In the genomic region with DNA sequence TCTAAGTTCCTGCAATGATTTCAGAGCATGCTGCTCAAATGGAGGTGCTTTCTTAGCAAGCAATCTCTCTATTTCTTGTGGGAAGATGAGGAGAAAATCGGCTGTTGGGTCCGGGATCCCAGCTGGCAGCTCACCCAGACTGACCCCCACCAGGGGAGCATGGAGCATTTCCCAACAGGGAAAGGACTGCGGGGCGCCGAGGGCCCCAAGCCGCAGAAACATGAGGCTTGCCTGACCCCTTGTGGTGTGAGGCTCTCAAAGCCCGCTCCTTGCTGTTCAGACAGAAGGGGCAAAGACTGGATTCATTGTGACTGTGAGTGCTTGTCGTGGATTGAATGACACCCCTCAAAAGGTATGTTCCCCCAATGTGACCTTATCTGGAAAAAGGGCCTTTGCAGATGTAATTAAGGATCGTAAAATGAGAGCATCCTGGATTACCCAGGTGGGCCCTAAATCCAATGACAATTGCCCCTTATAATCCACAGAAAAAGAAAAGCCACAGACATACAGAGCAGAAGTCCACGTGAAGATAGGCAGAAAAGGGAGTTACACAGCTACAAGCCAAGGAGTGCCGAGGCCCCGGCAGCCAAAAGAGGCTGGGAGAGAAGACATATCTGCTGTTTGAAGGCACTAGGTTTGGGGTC, we compare ENCODE assay signal across 8 cellular contexts.
DNase-seq lines count a peak whose midpoint lies in the region; ATAC-seq and TF ChIP-seq lines count a peak whose summit lies in the region.

No MANE protein-coding gene starts in this region.

- H3K4me2 ChIP-seq in mesenchymal stem cell (ENCODE audit: low read length, poor library complexity, severe bottlenecking), result peak overlapping the region; percentile 33

- no peaks in the 10 kb centered on the region for H3K9me3 ChIP-seq in mesenchymal stem cell (ENCODE audit: control insufficient read depth, low read length)

- H2BK12ac ChIP-seq in mesenchymal stem cell (ENCODE audit: low read length in 2 of 2), result no peak overlapping the region

- no peak overlapping the region for H2BK120ac ChIP-seq in mesenchymal stem cell (ENCODE audit: low read depth, low read length)

- H3K27me3 ChIP-seq in mesenchymal stem cell (ENCODE audit: control insufficient read depth in 1 of 2, insufficient read depth in 1 of 2, low read length in 2 of 2), result peaks cover 10 to 49% of the 10 kb centered on the region in 2 experiments

- WGBS in mesenchymal stem cell, result 20% methylated on average over 12 of the region's 12 CpGs

- no peak overlapping the region for H2AFZ ChIP-seq in mesenchymal stem cell (ENCODE audit: low read depth, low read length)

- ATAC-seq in HG02970 (IDR thresholded peaks at IDR 0.05; ENCODE audit: low FRiP score, unreplicated experiment) (no peak), GM21528 (IDR thresholded peaks at IDR 0.05; ENCODE audit: low FRiP score, unreplicated experiment) (no peak), GM21825 (IDR thresholded peaks at IDR 0.05; ENCODE audit: unreplicated experiment) (no peak)

- H2AK5ac ChIP-seq in mesenchymal stem cell (ENCODE audit: low read length, severe bottlenecking), result no peak overlapping the region

- no peaks in the 10 kb centered on the region for H3K36me3 ChIP-seq in mesenchymal stem cell (ENCODE audit: control insufficient read depth in 1 of 2, insufficient read depth in 2 of 2, low read depth in 1 of 2, low read length in 2 of 2)

- H2BK15ac ChIP-seq in mesenchymal stem cell (ENCODE audit: low read depth, poor library complexity, severe bottlenecking), result no peak overlapping the region

- H3K14ac ChIP-seq in mesenchymal stem cell (ENCODE audit: low read length in 2 of 2), result no peak overlapping the region

- no peak overlapping the region for H3K4ac ChIP-seq in mesenchymal stem cell (ENCODE audit: low read depth in 1 of 2, low read length in 2 of 2)

- no peak overlapping the region for H4K8ac ChIP-seq in mesenchymal stem cell (ENCODE audit: low read length)

- H2BK5ac ChIP-seq in mesenchymal stem cell (ENCODE audit: low read depth, low read length, poor library complexity, severe bottlenecking), result no peak overlapping the region

- no peak overlapping the region for H3K27ac ChIP-seq in mesenchymal stem cell (ENCODE audit: low read length, poor library complexity, severe bottlenecking)

- TF ChIP-seq CTCF in AG09319 (IDR thresholded peaks at IDR 0.05; ENCODE audit: low read depth, low read length), result peak; percentile 15
- TF ChIP-seq CTCF in GM12865 (IDR thresholded peaks at IDR 0.05; ENCODE audit: insufficient read depth, low read depth, low read length, missing control alignments), result peak; percentile 65

- H3K79me1 ChIP-seq in mesenchymal stem cell (replicated peaks; ENCODE audit: low read length, poor library complexity, severe bottlenecking), result no peaks in the 10 kb centered on the region

- DNase-seq in AG09319 (ENCODE audit: extremely low read depth, low read depth) (no peak), GM12865 (ENCODE audit: low read depth) (peak; percentile 41), NCI-H2171 treated with DMSO at 0.1 percent for 48 hours (lab: John Stamatoyannopoulos, UW) (peak; percentile 79), T47D (ENCODE audit: low read depth in 1 of 2, low spot score in 1 of 2) (peak; percentile 66 to 72), mesenchymal stem cell (peak; percentile 12)

- in situ Hi-C loops in T47D (cut with HindIII; ENCODE audit: low pct_unique_long_range_greater_than_20kb, low sequenced_read_pairs), result no loop called here

- no peaks in the 10 kb centered on the region for H3K4me1 ChIP-seq in mesenchymal stem cell (ENCODE audit: control insufficient read depth, insufficient read depth, low read depth, low read length)

- no peak overlapping the region for H3K9ac ChIP-seq in mesenchymal stem cell (ENCODE audit: low read length)

- no peak overlapping the region for H4K91ac ChIP-seq in mesenchymal stem cell (ENCODE audit: low read length)

- H3K4me3 ChIP-seq in GM12865 (ENCODE audit: low read depth, low read length), result no peak overlapping the region
- H3K4me3 ChIP-seq in mesenchymal stem cell (ENCODE audit: insufficient read depth in 1 of 2, low read depth in 1 of 2, low read length in 2 of 2), result no peak overlapping the region

- no peak overlapping the region for H3K23ac ChIP-seq in mesenchymal stem cell (ENCODE audit: low read length in 2 of 2)

- no peak overlapping the region for H3K18ac ChIP-seq in mesenchymal stem cell (ENCODE audit: low read depth in 1 of 2, low read length in 2 of 2)
